ENCODE assay signal across 7 cellular contexts in the genomic region with DNA sequence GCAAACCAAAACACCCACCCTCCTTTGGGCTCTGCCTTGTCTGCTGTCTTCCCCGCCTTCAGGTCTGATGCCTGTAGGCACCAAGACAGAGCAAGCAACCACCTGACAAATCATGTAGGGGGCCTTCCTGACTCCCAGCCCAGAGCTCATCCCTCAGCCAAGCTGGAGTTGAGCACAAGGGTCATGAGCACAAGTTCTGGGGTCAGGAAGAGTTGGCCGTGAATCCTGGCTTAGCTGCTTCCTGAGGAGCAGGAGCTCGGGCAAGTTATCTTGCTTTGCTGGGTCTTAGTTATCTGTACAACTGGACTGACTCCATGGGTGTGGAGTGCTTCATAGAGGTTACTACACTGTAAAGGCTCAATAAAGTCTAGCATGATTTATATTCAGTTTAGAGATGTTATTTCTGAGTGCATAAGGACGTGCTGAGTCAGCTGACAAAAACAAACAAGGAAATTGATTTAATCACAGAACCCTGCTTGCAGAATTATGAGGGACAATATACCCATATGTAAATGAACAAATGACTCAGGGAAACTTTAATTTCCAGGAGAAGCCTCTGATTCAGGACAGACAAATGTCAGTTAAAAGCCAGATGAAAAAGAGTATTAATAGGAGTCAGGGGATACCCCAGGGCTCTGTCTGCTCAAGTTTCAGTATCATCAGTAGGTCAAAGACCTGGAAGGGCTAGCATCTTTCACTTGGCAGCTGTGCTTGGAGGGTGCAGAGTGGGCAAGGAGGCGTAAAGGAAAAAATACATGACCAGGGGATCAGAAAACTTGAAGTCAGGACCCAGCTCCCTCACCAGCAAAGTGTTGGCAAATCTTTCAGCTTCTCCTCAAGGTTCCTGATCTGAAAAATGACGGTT. TPM values are rescaled to one million over a fixed set of nuclear protein-coding genes. Genes with fewer than 3 reads are reported as not detected.
DNase-seq lines count a peak whose midpoint lies in the region; ATAC-seq and TF ChIP-seq lines count a peak whose summit lies in the region.

No MANE protein-coding gene starts in this region.

- no TSS peak for BruUV-seq in Panc1 (replicated peaks; lab: Mats Ljungman, UMichigan)

- no peaks in the 10 kb centered on the region for H3K9me3 ChIP-seq in Panc1 (ENCODE audit: control insufficient read depth, insufficient read depth, low read depth, low read length)

- no peaks in the 10 kb centered on the region for H3K9me3 Mint-ChIP-seq in stimulated activated naive B cell treated with anti-CD40 and anti-IgM and Interleukin-4, amounts not matched to agents 10 μg/mL and 1 μg/mL and 100 μg/mL, for 72 hours

- peaks cover 27 to 49% of the 10 kb centered on the region in 2 donors for H3K36me3 Mint-ChIP-seq in stimulated activated naive B cell treated with anti-CD40 and anti-IgM and Interleukin-4, amounts not matched to agents 10 μg/mL and 1 μg/mL and 100 μg/mL, for 72 hours

- peaks cover 8% of the 10 kb centered on the region; the same call in 1 of the 2 replicates for H3K4me1 ChIP-seq in Panc1 (ENCODE audit: control insufficient read depth, insufficient read depth, low read length)

- H3K27me3 Mint-ChIP-seq in stimulated activated naive B cell treated with anti-CD40 and anti-IgM and Interleukin-4, amounts not matched to agents 10 μg/mL and 1 μg/mL and 100 μg/mL, for 72 hours = no peaks in the 10 kb centered on the region

- H3K27ac Mint-ChIP-seq in stimulated activated naive B cell treated with anti-CD40 and anti-IgM and Interleukin-4, amounts not matched to agents 10 μg/mL and 1 μg/mL and 100 μg/mL, for 72 hours = peak overlapping the region; percentile 60

- H3K4me1 Mint-ChIP-seq in stimulated activated naive B cell treated with anti-CD40 and anti-IgM and Interleukin-4, amounts not matched to agents 10 μg/mL and 1 μg/mL and 100 μg/mL, for 72 hours = peaks cover 54 to 59% of the 10 kb centered on the region in 2 donors

- POLR2A ChIA-PET in Panc1 (lab: Charles Lee) = no interaction called here
- POLR2A ChIA-PET in RWPE1 (lab: Yijun Ruan, JAX; ENCODE audit: low non-redundant PET) = no interaction called here

- CTCF ChIA-PET in Panc1 (lab: Charles Lee) = no interaction called here
- CTCF ChIA-PET in RWPE1 (lab: Yijun Ruan, JAX) = no interaction called here

- ATAC-seq in GM19351 (IDR thresholded peaks at IDR 0.05; ENCODE audit: unreplicated experiment) (peak; percentile 34), Panc1 (0 out of 2 replicates have a peak, but pooled peaks have one; percentile 32), GM18867 (IDR thresholded peaks at IDR 0.05; ENCODE audit: unreplicated experiment) (no peak)
- peak; percentile 62 to 63 for ATAC-seq in stimulated activated naive B cell treated with anti-CD40 and anti-IgM and Interleukin-4, amounts not matched to agents 10 μg/mL and 1 μg/mL and 100 μg/mL, for 72 hours (replicated peaks)

- H3K27ac ChIP-seq in Panc1 (ENCODE audit: low read length) (no peak overlapping the region), RWPE1 (no peak overlapping the region)

- intact Hi-C loops in Panc1 (cut with micrococcal nuclease; ENCODE audit: unreplicated experiment) = no loop called here

- DNase-seq in Panc1 (ENCODE audit: low read depth, low spot score) (no peak), fibroblast of the aortic adventitia (ENCODE audit: low read depth) (peak; percentile 75), RWPE1 (ENCODE audit: low spot score) (no peak), activated gamma-delta T cell (lab: John Stamatoyannopoulos, UW) (no peak)
- no peak for DNase-seq in stimulated activated naive B cell treated with anti-CD40 and anti-IgM and Interleukin-4, amounts not matched to agents 10 μg/mL and 1 μg/mL and 100 μg/mL, for 72 hours

- peak overlapping the region; percentile 51 to 67 for H3K4me3 Mint-ChIP-seq in stimulated activated naive B cell treated with anti-CD40 and anti-IgM and Interleukin-4, amounts not matched to agents 10 μg/mL and 1 μg/mL and 100 μg/mL, for 72 hours

- peaks cover 3% of the 10 kb centered on the region; the same call in 1 of the 2 replicates for H3K36me3 ChIP-seq in Panc1 (ENCODE audit: control insufficient read depth, insufficient read depth, low read length)

- no peaks in the 10 kb centered on the region for H3K27me3 ChIP-seq in Panc1 (ENCODE audit: control insufficient read depth, insufficient read depth, low read length)

- in situ Hi-C loops in Panc1 (cut with HindIII; ENCODE audit: low pct_unique_long_range_greater_than_20kb, low sequenced_read_pairs) = no loop called here

- TF ChIP-seq CTCF in Panc1 (IDR thresholded peaks at IDR 0.05) = no peak
- no peak for TF ChIP-seq CTCF in fibroblast of the aortic adventitia (IDR thresholded peaks at IDR 0.05; ENCODE audit: insufficient read depth, low read length)
- no peak for TF ChIP-seq CTCF in RWPE1 (conservative IDR thresholded peaks at IDR 0.05; ENCODE audit: low read depth)

- H3K4me3 ChIP-seq in Panc1 (ENCODE audit: low read depth in 2 of 2, low read length in 2 of 2) (no peak overlapping the region), fibroblast of the aortic adventitia (ENCODE audit: low read depth, low read length) (no peak overlapping the region)

RNA-seq across cellular contexts. Expression of a gene that starts 15.1 kb away (rescaled TPM):
- total RNA-seq in Panc1 (2021; ENCODE audit: unreplicated experiment) = 1.7 TPM
- 0.48 TPM for polyA plus RNA-seq in Panc1 (2012; ENCODE audit: insufficient read length)
- 0.72 and 70.3 TPM in 2 replicates for total RNA-seq in fibroblast of the aortic adventitia (ENCODE audit: low replicate concordance)

RNA-seq across cellular contexts. Expression of a gene that starts 22.8 kb away (rescaled TPM):
- total RNA-seq in Panc1 (2021; ENCODE audit: unreplicated experiment) = 1.2 TPM
- not detected for polyA plus RNA-seq in Panc1 (2012; ENCODE audit: insufficient read length)
- total RNA-seq in fibroblast of the aortic adventitia (ENCODE audit: low replicate concordance) = not detected in 2 replicates

RNA-seq across cellular contexts. Expression of a gene that starts 29.4 kb away (rescaled TPM):
- total RNA-seq in Panc1 (2021; ENCODE audit: unreplicated experiment) (not detected), fibroblast of the aortic adventitia (ENCODE audit: low replicate concordance) (not detected in 2 replicates)
- not detected for polyA plus RNA-seq in Panc1 (2012; ENCODE audit: insufficient read length)
